ENCODE assay signal across 2 cellular contexts in genomic region chr3:45212095-45212468, GRCh38.
TF ChIP-seq lines count a peak whose summit lies in the region.

No MANE protein-coding gene starts in this region.

TF ChIP-seq in HepG2, 621 proteins besides CTCF, POLR2A, EP300 and RAD21:
- TF ChIP-seq ZSCAN21 (CRISPR knock-in tag; IDR thresholded peaks at IDR 0.05; ENCODE audit: borderline replicate concordance) (no peak), SOX13 (IDR thresholded peaks at IDR 0.05) (no peak), SOX13 (CRISPR knock-in tag; conservative IDR thresholded peaks at IDR 0.05 in 1 of 2, IDR thresholded peaks at IDR 0.05 in 1 of 2) (no peak), NR2F2 (IDR thresholded peaks at IDR 0.05; ENCODE audit: borderline replicate concordance, low read depth) (no peak), ZBTB7A (CRISPR knock-in tag; IDR thresholded peaks at IDR 0.05) (no peak), ZNF274 (CRISPR knock-in tag; IDR thresholded peaks at IDR 0.05) (no peak), ZBTB4 (CRISPR knock-in tag; IDR thresholded peaks at IDR 0.05; ENCODE audit: borderline replicate concordance) (no peak), CEBPB (IDR thresholded peaks at IDR 0.05; ENCODE audit: borderline replicate concordance, low read depth, low read length) (0 out of 2 replicates have a peak, but pooled peaks have one; percentile 3), HNF4G (IDR thresholded peaks at IDR 0.05; ENCODE audit: borderline replicate concordance, low read depth, low read length) (no peak), HNF4G (CRISPR knock-in tag; IDR thresholded peaks at IDR 0.05; ENCODE audit: borderline replicate concordance, low read depth) (no peak)
TF ChIP-seq in HepG2: peak in this region for 1.

TF ChIP-seq in WTC11, 78 proteins besides CTCF, POLR2A, EP300 and RAD21:
- TF ChIP-seq PRRX2 (CRISPR knock-in tag; IDR thresholded peaks at IDR 0.05) (no peak), JUN (CRISPR knock-in tag; IDR thresholded peaks at IDR 0.05) (no peak), ATF3 (CRISPR knock-in tag; conservative IDR thresholded peaks at IDR 0.05) (no peak), MXD4 (CRISPR knock-in tag; IDR thresholded peaks at IDR 0.05; ENCODE audit: borderline replicate concordance) (no peak), ZNF425 (CRISPR knock-in tag; conservative IDR thresholded peaks at IDR 0.05) (no peak), USF1 (CRISPR knock-in tag; IDR thresholded peaks at IDR 0.05) (no peak), STAT6 (CRISPR knock-in tag; conservative IDR thresholded peaks at IDR 0.05; ENCODE audit: low read depth) (no peak), ZNF416 (CRISPR knock-in tag; IDR thresholded peaks at IDR 0.05) (no peak), CREB1 (CRISPR knock-in tag; IDR thresholded peaks at IDR 0.05) (no peak), USF2 (CRISPR knock-in tag; IDR thresholded peaks at IDR 0.05) (no peak), E2F4 (CRISPR knock-in tag; IDR thresholded peaks at IDR 0.05; ENCODE audit: borderline replicate concordance, low read depth) (no peak), E2F5 (CRISPR knock-in tag; IDR thresholded peaks at IDR 0.05) (no peak), FOXK1 (CRISPR knock-in tag; IDR thresholded peaks at IDR 0.05) (no peak), ESRRA (CRISPR knock-in tag; IDR thresholded peaks at IDR 0.05; ENCODE audit: borderline replicate concordance) (no peak)
